ENCODE assay signal across 9 cellular contexts in genomic region chr6:134464690-134465411, GRCh38.
DNase-seq lines count a peak whose midpoint lies in the region; ATAC-seq and TF ChIP-seq lines count a peak whose summit lies in the region.
"Had no signal": no experiment of that assay in that cellular context is flagged by ENCODE, and none has a peak within 500 bp of the region (broad histone marks: within the 10 kb centered on the region; RNA-seq: fewer than 3 reads in every experiment).

No MANE protein-coding gene starts in this region.

- no peaks in the 10 kb centered on the region for H3K27me3 ChIP-seq in heart right ventricle
- no peaks in the 10 kb centered on the region for H3K27me3 ChIP-seq in thyroid gland

- no peak for TF ChIP-seq CTCF in heart right ventricle (IDR thresholded peaks at IDR 0.05)
- TF ChIP-seq CTCF in thyroid gland (IDR thresholded peaks at IDR 0.05), result no peak

- H3K36me3 ChIP-seq in heart right ventricle (no peaks in the 10 kb centered on the region), thyroid gland (no peaks in the 10 kb centered on the region)

- ATAC-seq in HG02870 (IDR thresholded peaks at IDR 0.05; ENCODE audit: unreplicated experiment) (peak; percentile 77), heart right ventricle (no peak), GM19397 (IDR thresholded peaks at IDR 0.05; ENCODE audit: unreplicated experiment) (no peak)

- H3K27ac ChIP-seq in heart right ventricle (no peak overlapping the region), thyroid gland (no peak overlapping the region)

- H3K9me3 ChIP-seq in heart right ventricle, result no peaks in the 10 kb centered on the region
- no peaks in the 10 kb centered on the region for H3K9me3 ChIP-seq in thyroid gland

- DNase-seq in DMS 273 (lab: John Stamatoyannopoulos, UW; ENCODE audit: unreplicated experiment) (peak; percentile 93), NCI-H82 treated with DMSO at 0.1 percent for 48 hours (lab: John Stamatoyannopoulos, UW; ENCODE audit: unreplicated experiment) (peak; percentile 14), glomerular visceral epithelial cell (ENCODE audit: extremely low spot score) (peak; percentile 96), SIG-M5 treated with dmso at 0.1 percent for 504 hours (lab: John Stamatoyannopoulos, UW; ENCODE audit: unreplicated experiment) (no peak), heart right ventricle (no peak), thyroid gland (no peak)
- DNase-seq: activated CD8-positive, alpha-beta memory T cell treated with anti-CD3 and anti-CD28 coated beads, Interleukin-2, amount 50 U/mL, for 48 hours had no signal

- TF ChIP-seq POLR2A in thyroid gland (IDR thresholded peaks at IDR 0.05), result no peak

- H3K4me1 ChIP-seq in heart right ventricle (peaks cover 0 to 10% (median 0%) of the 10 kb centered on the region in 9 donors), thyroid gland (peaks cover 4 to 27% of the 10 kb centered on the region in 2 donors)

- intact Hi-C loops in heart right ventricle (cut with DNase I), result no loop called here
- intact Hi-C loops in thyroid gland (cut with DNase I), result no loop called here

- no peak overlapping the region for H3K4me3 ChIP-seq in heart right ventricle
- H3K4me3 ChIP-seq in thyroid gland (replicated peaks in 1 of 3), result no peak overlapping the region

- 87 to 90% methylated on average over 9 of the region's 9 CpGs for WGBS in heart right ventricle, 2 donors
- 83 to 89% methylated on average over 9 of the region's 9 CpGs for WGBS in thyroid gland, 2 donors

Comparison
In these comparisons a context has a peak if more than half of its experiments do, and no peak if none do; other contexts are left out.
1. DNase-seq: peak in DMS 273 (single experiment), NCI-H82 treated with DMSO at 0.1 percent for 48 hours (single experiment) and glomerular visceral epithelial cell (single experiment); none in SIG-M5 treated with dmso at 0.1 percent for 504 hours (single experiment), heart right ventricle (0 of 2) and thyroid gland (0 of 2).